In the genomic region with DNA sequence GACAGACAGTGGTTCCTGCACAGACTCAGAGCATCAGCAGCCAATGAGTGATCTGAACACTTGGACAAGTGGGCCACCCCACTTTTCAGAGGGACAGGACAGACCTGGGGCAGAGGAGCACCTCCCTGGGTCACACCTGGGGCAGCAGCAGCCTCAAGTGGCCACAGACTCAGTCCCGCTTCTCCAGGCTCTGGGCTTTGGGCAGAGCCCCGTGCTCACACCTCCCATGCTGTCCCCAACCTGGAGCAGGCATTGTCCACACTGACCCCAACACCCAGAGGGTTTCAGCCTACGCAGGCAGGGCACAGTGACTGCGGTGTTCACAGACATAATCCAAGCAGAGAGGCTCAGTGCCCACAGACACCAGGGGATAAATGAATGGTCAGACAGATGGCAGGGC, we compare ENCODE assay signal across 22 cellular contexts.
"Had no signal": no experiment of that assay in that cellular context is flagged by ENCODE, and none has a peak within 500 bp of the region (broad histone marks: within the 10 kb centered on the region; RNA-seq: fewer than 3 reads in every experiment).

No MANE protein-coding gene starts in this region.

- H3K4me1 Mint-ChIP-seq: stimulated activated effector memory CD8-positive, alpha-beta T cell treated with anti-CD3 and anti-CD28 coated beads, Interleukin-12 subunit alpha, Interleukin-12 subunit beta, amount 100 ng/mL, for 72 hours had no signal

- H3K36me3 ChIP-seq: lower lobe of right lung, neutrophil, tibial artery had no signal

- H3K4me3 ChIP-seq: dorsolateral prefrontal cortex, lower lobe of right lung, smooth muscle cell, testis, tibial artery had no signal

- H3K4me2 ChIP-seq: smooth muscle cell had no signal

- FAIRE-seq: colon, endothelial cell of umbilical vein, frontal cortex, keratinocyte had no signal

- DNase-seq: central memory CD4-positive, alpha-beta T cell; dorsolateral prefrontal cortex; effector CD8-positive, alpha-beta T cell; left ventricle myocardium superior; lower lobe of right lung; stimulated activated CD4-positive, alpha-beta T cell treated with anti-CD3 and anti-CD28 coated beads, Interleukin-2, amount 100 ng/mL, for 24 hours; stimulated activated CD4-positive, alpha-beta T cell treated with anti-CD3 and anti-CD28 coated beads, Interleukin-4, amount 100 ng/mL, for 24 hours; stimulated activated naive CD8-positive, alpha-beta T cell treated with anti-CD3 and anti-CD28 coated beads, Interleukin-15, Interleukin-2, amounts not matched to agents 100 U/mL and 50 U/mL, for 24 hours; substantia nigra; testis; tibial artery had no signal

- H3K27ac ChIP-seq: dorsolateral prefrontal cortex, lower lobe of right lung, neutrophil, parathyroid adenoma, testis, tibial artery had no signal

- H2AFZ ChIP-seq: parathyroid adenoma had no signal

- H3K79me2 ChIP-seq: parathyroid adenoma had no signal

- H3K9me3 Mint-ChIP-seq: stimulated activated effector memory CD8-positive, alpha-beta T cell treated with anti-CD3 and anti-CD28 coated beads, Interleukin-12 subunit alpha, Interleukin-12 subunit beta, amount 100 ng/mL, for 72 hours; type B pancreatic cell had no signal

- ATAC-seq: left ventricle myocardium superior; lower lobe of right lung; sciatic nerve; stimulated activated effector memory CD8-positive, alpha-beta T cell treated with anti-CD3 and anti-CD28 coated beads, Interleukin-12 subunit alpha, Interleukin-12 subunit beta, amount 100 ng/mL, for 72 hours; stimulated activated naive CD8-positive, alpha-beta T cell treated with anti-CD3 and anti-CD28 coated beads, Interleukin-15, Interleukin-2, amounts not matched to agents 100 U/mL and 50 U/mL, for 24 hours had no signal

- H3K9ac ChIP-seq: parathyroid adenoma had no signal

- H3K4me3 Mint-ChIP-seq: stimulated activated effector memory CD8-positive, alpha-beta T cell treated with anti-CD3 and anti-CD28 coated beads, Interleukin-12 subunit alpha, Interleukin-12 subunit beta, amount 100 ng/mL, for 72 hours; type B pancreatic cell had no signal

- H3K27me3 ChIP-seq: neutrophil, testis had no signal

- H3K4me1 ChIP-seq: lower lobe of right lung, parathyroid adenoma, tibial artery had no signal

- H3K9me3 ChIP-seq: lower lobe of right lung, neutrophil, testis, tibial artery had no signal

- H3K27ac Mint-ChIP-seq: progenitor cell of endocrine pancreas; stimulated activated effector memory CD8-positive, alpha-beta T cell treated with anti-CD3 and anti-CD28 coated beads, Interleukin-12 subunit alpha, Interleukin-12 subunit beta, amount 100 ng/mL, for 72 hours; type B pancreatic cell had no signal

- H3K36me3 Mint-ChIP-seq: stimulated activated effector memory CD8-positive, alpha-beta T cell treated with anti-CD3 and anti-CD28 coated beads, Interleukin-12 subunit alpha, Interleukin-12 subunit beta, amount 100 ng/mL, for 72 hours; type B pancreatic cell had no signal
